ENCODE assay signal across 7 cellular contexts in the genomic region with DNA sequence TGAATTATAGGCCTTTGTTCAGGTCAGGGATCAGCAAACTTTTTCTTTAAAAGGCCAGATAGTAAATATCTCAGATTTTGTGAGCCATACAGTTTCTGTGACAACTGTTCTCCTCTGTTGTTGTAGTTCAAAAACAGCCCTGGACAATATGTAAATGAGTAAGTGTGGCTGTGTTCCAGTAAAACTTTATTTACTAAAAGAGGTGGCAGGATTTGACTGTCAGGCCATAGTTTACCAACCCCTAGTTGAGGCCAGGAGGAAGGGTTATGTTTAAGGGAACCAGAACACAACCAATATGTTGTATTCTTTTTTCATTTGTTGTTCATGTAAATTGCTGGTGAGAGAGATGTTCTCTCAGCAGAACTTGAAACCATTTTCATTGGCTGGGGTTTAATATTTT.
"Had no signal": no experiment of that assay in that cellular context is flagged by ENCODE, and none has a peak within 500 bp of the region (broad histone marks: within the 10 kb centered on the region; RNA-seq: fewer than 3 reads in every experiment).

No MANE protein-coding gene starts in this region.

- ATAC-seq: K562 had no signal

- FAIRE-seq: HTR-8/SVneo, K562 had no signal

- H3K9ac ChIP-seq: KMS-11 had no signal

- H3K27ac ChIP-seq: HL-60, KMS-11 had no signal

- H3K4me3 ChIP-seq: K562 had no signal

- DNase-seq: IMR-90, KBM-7, KG1 had no signal

- H3K4me2 ChIP-seq: KMS-11 had no signal
